In the genomic region with DNA sequence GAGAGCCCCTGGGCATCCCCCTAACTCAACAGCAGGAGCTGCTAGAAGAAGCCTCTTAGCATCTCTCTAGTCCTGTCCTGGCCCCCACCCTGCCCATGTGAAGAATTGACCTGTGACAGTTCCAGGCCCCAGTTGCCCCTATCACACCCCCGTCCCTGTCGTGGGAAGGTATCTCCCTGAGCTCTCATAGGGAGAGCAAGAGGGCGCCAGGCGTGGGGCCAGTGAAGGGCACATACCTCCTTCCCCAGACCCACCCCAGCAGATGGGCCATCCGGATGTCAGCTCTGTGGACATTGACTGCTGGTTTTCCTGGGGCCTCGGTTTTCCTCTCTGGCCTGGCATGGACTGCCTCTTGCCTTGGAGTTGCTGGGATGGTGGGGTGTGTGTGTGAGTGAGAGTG, we compare ENCODE assay signal across 17 cellular contexts. TPM values are rescaled to one million over a fixed set of nuclear protein-coding genes. Genes with fewer than 3 reads are reported as not detected.
DNase-seq lines count a peak whose midpoint lies in the region; ATAC-seq and TF ChIP-seq lines count a peak whose summit lies in the region.
"Had no signal": no experiment of that assay in that cellular context is flagged by ENCODE, and none has a peak within 500 bp of the region (broad histone marks: within the 10 kb centered on the region; RNA-seq: fewer than 3 reads in every experiment).

No MANE protein-coding gene starts in this region.

- H3K36me3 Mint-ChIP-seq in H9 (ENCODE audit: insufficient read depth in 1 of 3, low read depth in 3 of 3) = no peaks in the 10 kb centered on the region
- peaks cover 59% of the 10 kb centered on the region for H3K36me3 Mint-ChIP-seq in activated naive CD8-positive, alpha-beta T cell treated with anti-CD3 and anti-CD28 coated beads, Interleukin-2, amount 50 U/mL, for 24 hours (ENCODE audit: low read depth)
- H3K36me3 Mint-ChIP-seq in progenitor cell of endocrine pancreas (ENCODE audit: insufficient read depth) = no peaks in the 10 kb centered on the region
- H3K36me3 Mint-ChIP-seq: immature natural killer cell had no signal

- H2BK20ac ChIP-seq in H9 (ENCODE audit: low read depth, low read length, poor library complexity, severe bottlenecking) = no peak overlapping the region

- H3K79me2 ChIP-seq in H9 (ENCODE audit: insufficient read depth, low read length) = no peaks in the 10 kb centered on the region
- H3K79me2 ChIP-seq: parathyroid adenoma had no signal

- no peak overlapping the region for H2BK12ac ChIP-seq in H9 (ENCODE audit: insufficient read length, low read depth, low read length)

- H3K4ac ChIP-seq in H9 (ENCODE audit: low read depth, low read length) = no peak overlapping the region

- no peaks in the 10 kb centered on the region for H3K23me2 ChIP-seq in H9 (ENCODE audit: insufficient read length, low read depth, low read length, poor library complexity, severe bottlenecking)

- H3K27me3 Mint-ChIP-seq in H9 (ENCODE audit: low read depth) (no peaks in the 10 kb centered on the region; the same call in 1 of the 2 replicates), progenitor cell of endocrine pancreas (no peaks in the 10 kb centered on the region)
- no peaks in the 10 kb centered on the region for H3K27me3 Mint-ChIP-seq in activated naive CD8-positive, alpha-beta T cell treated with anti-CD3 and anti-CD28 coated beads, Interleukin-2, amount 50 U/mL, for 24 hours

- H4K5ac ChIP-seq in H9 (ENCODE audit: insufficient read length, low read depth, low read length) = no peak overlapping the region

- no peak overlapping the region for H4K8ac ChIP-seq in H9 (replicated peaks; ENCODE audit: insufficient read length, low read depth, low read length)

- H3K27ac Mint-ChIP-seq in H9 = peak overlapping the region in 2 of 3 experiments; percentile 15 to 59; a peak in 2 of 7 replicates
- peak overlapping the region; percentile 88 for H3K27ac Mint-ChIP-seq in activated naive CD8-positive, alpha-beta T cell treated with anti-CD3 and anti-CD28 coated beads, Interleukin-2, amount 50 U/mL, for 24 hours
- H3K27ac Mint-ChIP-seq in progenitor cell of endocrine pancreas = peak overlapping the region; percentile 63
- H3K27ac Mint-ChIP-seq: immature natural killer cell had no signal

- no CpG with 5 or more reads among the region's 6 CpGs for WGBS in H9 (ENCODE audit: extremely low coverage, insufficient read length, low lambda C conversion rate)

- H3K9me3 ChIP-seq in H9 (ENCODE audit: control insufficient read depth, low read depth, low read length) = no peaks in the 10 kb centered on the region
- H3K9me3 ChIP-seq: thyroid gland had no signal

- no peak overlapping the region for H3T11ph ChIP-seq in H9 (ENCODE audit: low read length)

- H2AFZ ChIP-seq in H9 (ENCODE audit: low read length) = no peak overlapping the region
- H2AFZ ChIP-seq: parathyroid adenoma had no signal

- H2BK15ac ChIP-seq in H9 (ENCODE audit: low read depth, low read length) = no peak overlapping the region

- no peak overlapping the region for H3K14ac ChIP-seq in H9 (ENCODE audit: insufficient read depth, low read length)

- no peaks in the 10 kb centered on the region for H3K9me3 Mint-ChIP-seq in H9
- no peaks in the 10 kb centered on the region for H3K9me3 Mint-ChIP-seq in activated naive CD8-positive, alpha-beta T cell treated with anti-CD3 and anti-CD28 coated beads, Interleukin-2, amount 50 U/mL, for 24 hours
- H3K9me3 Mint-ChIP-seq in progenitor cell of endocrine pancreas (ENCODE audit: low read depth) = no peaks in the 10 kb centered on the region
- H3K9me3 Mint-ChIP-seq: immature natural killer cell had no signal

- ATAC-seq in activated naive CD8-positive, alpha-beta T cell treated with anti-CD3 and anti-CD28 coated beads, Interleukin-2, amount 50 U/mL, for 24 hours = no peak
- ATAC-seq: activated CD4-positive, CD25-positive, alpha-beta regulatory T cell treated with anti-CD3 and anti-CD28 coated beads, Interleukin-2, amount 50 U/mL, for 24 hours; Panc1 had no signal

- no peaks in the 10 kb centered on the region for H4K20me1 ChIP-seq in H9 (ENCODE audit: control insufficient read depth, insufficient read depth, insufficient read length)

- H4K91ac ChIP-seq in H9 (ENCODE audit: insufficient read length, low read depth, low read length) = no peak overlapping the region

- TF ChIP-seq CTCF in H9 (conservative IDR thresholded peaks at IDR 0.05) (no peak), progenitor cell of endocrine pancreas (IDR thresholded peaks at IDR 0.05; ENCODE audit: unreplicated experiment) (no peak)

- no peak overlapping the region for H3K9ac ChIP-seq in H9 (ENCODE audit: extremely low read depth, insufficient read length, low read length)
- H3K9ac ChIP-seq: parathyroid adenoma had no signal

- H3K4me1 Mint-ChIP-seq in H9 (peaks cover 15 to 27% of the 10 kb centered on the region in 2 experiments), progenitor cell of endocrine pancreas (ENCODE audit: low read depth) (no peaks in the 10 kb centered on the region)
- H3K4me1 Mint-ChIP-seq in activated naive CD8-positive, alpha-beta T cell treated with anti-CD3 and anti-CD28 coated beads, Interleukin-2, amount 50 U/mL, for 24 hours = peaks cover 90% of the 10 kb centered on the region

- H3K4me3 Mint-ChIP-seq in H9 = no peak overlapping the region
- H3K4me3 Mint-ChIP-seq in activated naive CD8-positive, alpha-beta T cell treated with anti-CD3 and anti-CD28 coated beads, Interleukin-2, amount 50 U/mL, for 24 hours = peak overlapping the region; percentile 32
- H3K4me3 Mint-ChIP-seq in progenitor cell of endocrine pancreas (ENCODE audit: low read depth) = no peak overlapping the region
- H3K4me3 Mint-ChIP-seq: CD14-positive monocyte, immature natural killer cell had no signal

- peak; percentile 62 for DNase-seq in DMS 273 (lab: John Stamatoyannopoulos, UW; ENCODE audit: unreplicated experiment)
- DNase-seq in DMS 273 treated with DMSO at 0.1 percent for 48 hours (lab: John Stamatoyannopoulos, UW) = no peak
- no peak for DNase-seq in H9
- no peak for DNase-seq in activated naive CD8-positive, alpha-beta T cell treated with anti-CD3 and anti-CD28 coated beads, Interleukin-2, amount 50 U/mL, for 24 hours
- no peak for DNase-seq in progenitor cell of endocrine pancreas (ENCODE audit: low spot score, unreplicated experiment)
- no peak for DNase-seq in middle frontal gyrus (ENCODE audit: extremely low spot score, low spot score)
- DNase-seq in HuH-7.5 (ENCODE audit: low spot score) = no peak
- DNase-seq in cerebellar cortex (ENCODE audit: low spot score) = no peak
- DNase-seq: immature natural killer cell, NCI-H1930, thyroid gland had no signal

- H3K23ac ChIP-seq in H9 (ENCODE audit: insufficient read length, low read depth, low read length) = no peak overlapping the region

- H3K79me1 ChIP-seq in H9 (ENCODE audit: insufficient read depth, low read depth, low read length, poor library complexity, severe bottlenecking) = no peaks in the 10 kb centered on the region

- no peaks in the 10 kb centered on the region for H3K4me1 ChIP-seq in H9 (ENCODE audit: insufficient read depth, low read length)
- H3K4me1 ChIP-seq: parathyroid adenoma had no signal

- no peak overlapping the region for H2BK5ac ChIP-seq in H9 (ENCODE audit: insufficient read length, low read length)

- H3K18ac ChIP-seq in H9 (ENCODE audit: insufficient read length, low read depth, low read length) = no peak overlapping the region

- H2BK120ac ChIP-seq in H9 (ENCODE audit: low read depth, low read length, poor library complexity, severe bottlenecking) = no peak overlapping the region

- no peaks in the 10 kb centered on the region for H3K27me3 ChIP-seq in H9 (ENCODE audit: insufficient read depth, low read length)
- H3K27me3 ChIP-seq: thyroid gland had no signal

- no peak overlapping the region for H2AK5ac ChIP-seq in H9 (ENCODE audit: insufficient read length, low read length)

- H3K56ac ChIP-seq in H9 (ENCODE audit: insufficient read length, low read depth, low read length) = no peak overlapping the region

- no peak overlapping the region for H3K27ac ChIP-seq in H9 (ENCODE audit: insufficient read length, low read depth, low read length)
- H3K27ac ChIP-seq: 22Rv1, HL-60, parathyroid adenoma, thyroid gland had no signal

- no peak overlapping the region for H3K4me2 ChIP-seq in H9 (ENCODE audit: insufficient read depth, insufficient read length, low read length)

RNA-seq across cellular contexts. Expression of gene CD82, which starts 29.5 kb away (rescaled TPM):
- total RNA-seq in H9 (2021) (4.5 and 5.9 TPM in 2 replicates), progenitor cell of endocrine pancreas (9.3 and 9.4 TPM in 2 replicates)

Comparison
In these comparisons a context has a peak if more than half of its experiments do, and no peak if none do; other contexts are left out.
1. H3K27ac Mint-ChIP-seq: peak in every context shown above with its lines; median percentile 88 in activated naive CD8-positive, alpha-beta T cell treated with anti-CD3 and anti-CD28 coated beads, Interleukin-2, amount 50 U/mL, for 24 hours; 63 in progenitor cell of endocrine pancreas; 37 in H9.